12 cellular contexts compared by ENCODE assay signal in the genomic region with DNA sequence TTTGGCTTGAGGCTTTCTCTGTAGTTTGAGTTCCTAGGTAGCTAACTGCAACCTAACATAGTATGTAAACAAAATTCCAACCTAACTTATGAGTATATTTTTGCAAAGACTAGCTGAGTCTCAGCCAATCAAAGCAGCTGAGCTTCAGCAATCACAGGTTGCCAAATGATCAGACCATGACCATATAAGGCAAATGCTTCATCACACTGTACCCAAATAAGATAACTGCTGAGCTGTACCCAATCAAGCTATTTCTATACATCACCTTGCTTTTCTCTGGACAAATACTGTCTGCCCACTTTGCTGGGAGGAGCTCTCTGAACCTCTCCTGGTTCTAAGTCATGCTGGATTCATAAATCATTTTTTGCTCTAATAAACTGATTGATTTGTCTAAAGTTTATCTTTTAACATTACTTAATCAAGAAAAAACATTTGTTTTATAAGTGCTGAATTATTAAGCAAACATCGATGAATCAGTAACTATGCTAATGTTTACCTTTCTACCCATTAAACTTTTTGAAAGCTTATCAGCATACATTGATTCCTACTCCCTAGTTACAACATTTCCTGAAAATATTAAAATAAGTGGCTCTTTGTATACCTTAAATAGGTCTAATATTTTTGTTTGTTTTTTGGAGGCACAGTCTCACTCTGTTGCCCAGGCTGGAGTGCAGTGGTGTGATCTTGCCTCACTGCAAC.
A peak's percentile ranks its signal among the peaks of the same experiment; 100 is the strongest.
DNase-seq lines count a peak whose midpoint lies in the region; ATAC-seq and TF ChIP-seq lines count a peak whose summit lies in the region.
"Had no signal": no experiment of that assay in that cellular context is flagged by ENCODE, and none has a peak within 500 bp of the region (broad histone marks: within the 10 kb centered on the region; RNA-seq: fewer than 3 reads in every experiment).

No MANE protein-coding gene starts in this region.

- peaks cover 0 to 84% (median 21%) of the 10 kb centered on the region in 4 donors for H3K36me3 ChIP-seq in esophagus muscularis mucosa
- no peaks in the 10 kb centered on the region for H3K36me3 ChIP-seq in gastrocnemius medialis

- in situ Hi-C loops in GM13976 (cut with MboI; ENCODE audit: low sequenced_read_pairs, unreplicated experiment), result no loop called here
- in situ Hi-C loops in gastrocnemius medialis (cut with MboI; ENCODE audit: low sequenced_read_pairs in 4 of 4), result loop anchor here in 1 of 4 donors (10.0 kb wide), 1 partner anchor 60 kb away; no protein-coding TSS in a partner anchor

- TF ChIP-seq CTCF in 22Rv1 (IDR thresholded peaks at IDR 0.05), result no peak
- no peak for TF ChIP-seq CTCF in esophagus muscularis mucosa (IDR thresholded peaks at IDR 0.05)
- TF ChIP-seq CTCF in GM13976 (IDR thresholded peaks at IDR 0.05; ENCODE audit: borderline replicate concordance, control extremely low read depth, extremely low read depth, insufficient read depth, missing control alignments), result no peak
- TF ChIP-seq CTCF in gastrocnemius medialis (IDR thresholded peaks at IDR 0.05 in 4 of 5, conservative IDR thresholded peaks at IDR 0.05 in 1 of 5), result no peak

- DNase-seq in NCI-H2196 (lab: John Stamatoyannopoulos, UW; ENCODE audit: unreplicated experiment), result peak; percentile 33
- no peak for DNase-seq in esophagus muscularis mucosa (ENCODE audit: extremely low spot score)
- DNase-seq in GM13976 (ENCODE audit: low spot score), result no peak
- no peak for DNase-seq in gastrocnemius medialis
- no peak for DNase-seq in Right ventricle myocardium inferior (ENCODE audit: missing footprints)
- DNase-seq in DMS153 treated with DMSO at 0.1 percent for 48 hours (lab: John Stamatoyannopoulos, UW; ENCODE audit: unreplicated experiment), result no peak
- DNase-seq: COR-L47, NCI-H1694 had no signal

- H3K9me3 ChIP-seq in esophagus muscularis mucosa (no peaks in the 10 kb centered on the region), gastrocnemius medialis (no peaks in the 10 kb centered on the region)
- H3K9me3 ChIP-seq: thoracic aorta had no signal

- H3K27ac ChIP-seq in 22Rv1 (peak overlapping the region; percentile 78), esophagus muscularis mucosa (replicated peaks in 1 of 4) (peak overlapping the region; percentile 0 to 55 (median 34)), gastrocnemius medialis (no peak overlapping the region)
- H3K27ac ChIP-seq: parathyroid adenoma, thoracic aorta had no signal

- intact Hi-C loops in esophagus muscularis mucosa (cut with DNase I), result no loop called here
- intact Hi-C loops in gastrocnemius medialis (cut with DNase I; ENCODE audit: low total_unique reads), result no loop called here
- intact Hi-C loops in Right ventricle myocardium inferior (cut with DNase I), result no loop called here

- H3K4me1 ChIP-seq in esophagus muscularis mucosa, result peaks cover 0 to 11% (median 8%) of the 10 kb centered on the region in 4 donors
- no peaks in the 10 kb centered on the region for H3K4me1 ChIP-seq in gastrocnemius medialis

- H3K4me3 ChIP-seq in esophagus muscularis mucosa, result no peak overlapping the region
- H3K4me3 ChIP-seq in gastrocnemius medialis, result no peak overlapping the region
- H3K4me3 ChIP-seq: thoracic aorta had no signal

- TF ChIP-seq POLR2A in esophagus muscularis mucosa (IDR thresholded peaks at IDR 0.05; ENCODE audit: low read depth), result no peak
- no peak for TF ChIP-seq POLR2A in gastrocnemius medialis (IDR thresholded peaks at IDR 0.05)

- 73% methylated on average over 1 of the region's 1 CpG for WGBS in esophagus muscularis mucosa

- H3K27me3 ChIP-seq in esophagus muscularis mucosa (no peaks in the 10 kb centered on the region), gastrocnemius medialis (no peaks in the 10 kb centered on the region)

- ATAC-seq in GM21423 (IDR thresholded peaks at IDR 0.05; ENCODE audit: unreplicated experiment) (peak; percentile 51), gastrocnemius medialis (no peak), Right ventricle myocardium inferior (no peak)

- TF ChIP-seq EP300 in esophagus muscularis mucosa (IDR thresholded peaks at IDR 0.05), result no peak

Comparison
In these comparisons a context has a peak if more than half of its experiments do, and no peak if none do; other contexts are left out.
1. H3K27ac ChIP-seq: peak in 22Rv1 (single experiment) and esophagus muscularis mucosa (4 of 4); none in gastrocnemius medialis (0 of 4).